Comparison of ENCODE assay signal across 14 cellular contexts in the genomic region with DNA sequence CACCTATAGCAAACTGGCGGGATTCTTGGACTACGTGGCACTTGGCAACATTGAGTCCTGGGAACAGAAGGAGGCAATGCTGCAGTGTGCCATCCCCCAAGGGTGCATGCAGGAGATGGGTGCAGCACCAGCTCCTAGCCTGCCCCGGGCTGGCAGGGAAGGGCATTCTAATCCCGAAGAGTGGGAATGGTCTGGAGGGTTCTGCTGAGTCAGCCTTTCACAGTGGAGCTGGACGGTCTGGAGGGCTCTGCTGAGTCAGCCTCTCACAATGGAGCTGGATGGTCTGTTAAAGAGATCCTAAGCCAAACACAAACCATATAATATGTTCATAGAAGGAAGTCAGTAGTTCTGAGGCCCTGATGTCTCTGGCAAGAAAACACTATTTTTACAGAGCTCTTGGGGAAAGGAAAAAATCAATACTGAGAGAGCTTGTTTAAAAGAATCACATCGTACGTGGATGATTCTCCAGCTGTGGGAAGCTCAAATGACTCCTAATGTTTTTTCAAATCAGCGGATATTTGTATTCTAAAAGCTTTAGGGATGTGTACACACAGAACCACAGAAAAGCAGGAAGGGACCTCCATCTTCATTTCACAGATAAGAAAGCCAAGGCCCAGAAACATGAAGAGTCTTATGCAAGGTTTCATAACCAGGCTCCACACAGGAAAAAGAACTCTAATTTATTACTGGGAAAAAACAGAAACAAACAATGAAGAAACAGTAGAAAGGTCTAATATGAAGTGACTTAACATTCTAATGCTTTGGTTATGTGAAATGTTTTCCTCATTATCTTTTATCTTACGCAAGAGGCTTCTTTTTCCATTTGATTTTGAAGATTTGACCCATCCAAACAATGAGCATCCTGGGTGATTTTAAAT.
DNase-seq lines count a peak whose midpoint lies in the region; ATAC-seq and TF ChIP-seq lines count a peak whose summit lies in the region.
"Had no signal": no experiment of that assay in that cellular context is flagged by ENCODE, and none has a peak within 500 bp of the region (broad histone marks: within the 10 kb centered on the region; RNA-seq: fewer than 3 reads in every experiment).

No MANE protein-coding gene starts in this region.

- intact Hi-C loops in heart right ventricle (cut with DNase I) = no loop called here
- intact Hi-C loops in upper lobe of right lung (cut with DNase I) = no loop called here

- H3K27ac ChIP-seq in heart right ventricle (peak overlapping the region in 7 of 10 donors; percentile 13 to 77 (median 22)), right atrium auricular region (no peak overlapping the region), VCaP (peak overlapping the region; percentile 46), hepatocyte (peak overlapping the region; percentile 80), upper lobe of right lung (peak overlapping the region; percentile 60)
- H3K27ac ChIP-seq: foreskin keratinocyte had no signal

- H3K9me3 ChIP-seq in heart right ventricle = no peaks in the 10 kb centered on the region
- no peaks in the 10 kb centered on the region for H3K9me3 ChIP-seq in right atrium auricular region
- H3K9me3 ChIP-seq in hepatocyte (ENCODE audit: low read depth) = no peaks in the 10 kb centered on the region
- no peaks in the 10 kb centered on the region for H3K9me3 ChIP-seq in upper lobe of right lung

- H2AFZ ChIP-seq in hepatocyte = no peak overlapping the region

- peaks cover 0 to 47% (median 17%) of the 10 kb centered on the region in 9 donors for H3K4me1 ChIP-seq in heart right ventricle
- H3K4me1 ChIP-seq in right atrium auricular region = peaks cover 0 to 12% of the 10 kb centered on the region in 2 donors
- H3K4me1 ChIP-seq in hepatocyte (ENCODE audit: insufficient read depth) = peaks cover 15% of the 10 kb centered on the region
- H3K4me1 ChIP-seq in upper lobe of right lung = peaks cover 18% of the 10 kb centered on the region
- H3K4me1 ChIP-seq: foreskin keratinocyte had no signal

- no peak for DNase-seq in heart right ventricle
- no peak for DNase-seq in right atrium auricular region (ENCODE audit: low spot score)
- DNase-seq in hepatocyte (ENCODE audit: low spot score) = peak; percentile 66
- DNase-seq in upper lobe of right lung = no peak
- no peak for DNase-seq in NCI-H1436 (lab: John Stamatoyannopoulos, UW)
- no peak for DNase-seq in foreskin fibroblast
- DNase-seq in GM10266 (ENCODE audit: extremely low spot score) = no peak
- DNase-seq: activated CD8-positive, alpha-beta T cell treated with anti-CD3 and anti-CD28 coated beads, Interleukin-2, amount 10 ng/mL, durations not matched to agents 7 days and 5 days; DND-41; foreskin keratinocyte; islet precursor cell; NCI-H2029 treated with DMSO at 0.1 percent for 48 hours; occipital lobe had no signal

- TF ChIP-seq CTCF in heart right ventricle (IDR thresholded peaks at IDR 0.05) (no peak), right atrium auricular region (IDR thresholded peaks at IDR 0.05) (no peak), VCaP (conservative IDR thresholded peaks at IDR 0.05) (no peak), hepatocyte (IDR thresholded peaks at IDR 0.05; ENCODE audit: poor library complexity) (no peak), upper lobe of right lung (IDR thresholded peaks at IDR 0.05) (no peak), foreskin fibroblast (IDR thresholded peaks at IDR 0.05; ENCODE audit: low read depth, low read length) (no peak), GM10266 (IDR thresholded peaks at IDR 0.05; ENCODE audit: control insufficient read depth, insufficient read depth, low read depth, missing control alignments) (no peak)

- H3K36me3 ChIP-seq in heart right ventricle (peaks cover 0 to 56% (median 16%) of the 10 kb centered on the region in 9 donors), right atrium auricular region (peaks cover 36% of the 10 kb centered on the region), hepatocyte (replicated peaks; ENCODE audit: insufficient read depth, low read depth) (no peaks in the 10 kb centered on the region), upper lobe of right lung (peaks cover 47% of the 10 kb centered on the region)

- peak in 2 of 8 donors; percentile 13 to 33 for ATAC-seq in heart right ventricle
- ATAC-seq in upper lobe of right lung = no peak
- ATAC-seq: activated CD8-positive, alpha-beta T cell treated with anti-CD3 and anti-CD28 coated beads, Interleukin-2, amount 10 ng/mL, durations not matched to agents 7 days and 5 days; foreskin keratinocyte had no signal

- H3K9me2 ChIP-seq in hepatocyte (replicated peaks; ENCODE audit: insufficient read depth) = no peaks in the 10 kb centered on the region

- WGBS in heart right ventricle, 2 donors = 71 to 79% methylated on average over 9 of the region's 9 CpGs
- 69% methylated on average over 9 of the region's 9 CpGs for WGBS in hepatocyte (ENCODE audit: low lambda C conversion rate, missing lambda C conversion rate)

- H3K4me2 ChIP-seq in hepatocyte = peak overlapping the region; percentile 49

- H3K4me3 ChIP-seq in heart right ventricle (no peak overlapping the region), right atrium auricular region (no peak overlapping the region), hepatocyte (no peak overlapping the region), upper lobe of right lung (no peak overlapping the region), foreskin fibroblast (ENCODE audit: low read depth in 1 of 2, low read length in 2 of 2) (no peak overlapping the region)

- no peaks in the 10 kb centered on the region for H4K20me1 ChIP-seq in hepatocyte (ENCODE audit: insufficient read depth, poor library complexity, severe bottlenecking)

- no peaks in the 10 kb centered on the region for H3K27me3 ChIP-seq in heart right ventricle
- H3K27me3 ChIP-seq in right atrium auricular region = no peaks in the 10 kb centered on the region
- no peaks in the 10 kb centered on the region for H3K27me3 ChIP-seq in hepatocyte
- no peaks in the 10 kb centered on the region for H3K27me3 ChIP-seq in upper lobe of right lung
- H3K27me3 ChIP-seq: foreskin keratinocyte had no signal

- no peaks in the 10 kb centered on the region for H3K79me2 ChIP-seq in hepatocyte

Comparison
In these comparisons a context has a peak if more than half of its experiments do, and no peak if none do; other contexts are left out.
1. H3K27ac ChIP-seq: peak in heart right ventricle (7 of 10), VCaP (single experiment), hepatocyte (single experiment) and upper lobe of right lung (single experiment); none in right atrium auricular region (0 of 2).